In the genomic region with DNA sequence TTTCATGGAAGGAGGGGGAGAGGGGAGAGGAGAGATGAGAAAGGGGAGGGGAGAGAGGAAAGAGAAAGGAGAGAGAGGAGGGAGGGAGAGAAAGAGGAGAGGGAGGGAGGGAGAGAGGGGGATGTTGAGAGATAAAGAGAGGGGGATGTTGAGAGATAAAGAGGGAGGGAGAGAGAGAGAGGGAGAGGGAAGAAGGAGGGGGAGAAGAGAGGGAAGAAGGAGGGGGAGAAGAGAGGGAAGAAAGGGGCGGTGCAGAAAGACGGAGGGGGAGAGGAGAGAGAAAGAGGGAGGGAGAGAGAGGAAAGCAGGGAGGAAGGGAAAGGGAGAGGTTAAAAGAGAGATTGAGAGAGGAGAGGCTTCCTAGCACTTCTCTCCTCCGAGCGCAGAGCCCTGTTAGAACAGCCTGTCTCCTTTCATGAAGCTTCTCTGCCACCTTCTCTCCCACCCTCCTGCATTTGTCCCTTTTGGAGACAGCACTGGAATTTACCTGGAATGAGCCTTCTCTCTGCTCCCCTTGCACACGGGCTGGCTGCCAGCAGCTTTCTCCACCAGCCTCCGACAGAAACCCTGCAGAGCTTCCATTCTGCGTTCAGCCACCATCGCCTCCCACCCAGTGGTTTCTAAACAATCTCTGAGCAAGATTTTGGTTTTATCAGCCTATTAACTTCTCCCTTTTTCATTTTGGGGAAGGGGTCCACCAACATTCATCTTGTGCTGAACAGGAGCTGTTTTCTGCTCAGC, we compare ENCODE assay signal across 15 cellular contexts.
DNase-seq lines count a peak whose midpoint lies in the region; ATAC-seq and TF ChIP-seq lines count a peak whose summit lies in the region.
"Had no signal": no experiment of that assay in that cellular context is flagged by ENCODE, and none has a peak within 500 bp of the region (broad histone marks: within the 10 kb centered on the region; RNA-seq: fewer than 3 reads in every experiment).

No MANE protein-coding gene starts in this region.

- H3K4me1 Mint-ChIP-seq in T-helper 1 cell treated with Interleukin-12 subunit alpha and Interleukin-12 subunit beta and Interleukin-4 antibody, amounts not matched to agents 30 μg/mL and 1 μg/mL, for 36 hours (ENCODE audit: low read depth) = peaks cover 57% of the 10 kb centered on the region
- peaks cover 53% of the 10 kb centered on the region for H3K4me1 Mint-ChIP-seq in activated naive CD8-positive, alpha-beta T cell treated with anti-CD3 and anti-CD28 coated beads, Interleukin-2, amount 10 ng/mL, durations not matched to agents 7 days and 5 days
- H3K4me1 Mint-ChIP-seq in natural killer cell treated with Interleukin-12 subunit alpha and Interleukin-12 subunit beta and Interleukin-15 and Interleukin-18, amount 100 ng/mL, for 72 hours (ENCODE audit: low read depth in 2 of 2) = peaks cover 72 to 75% of the 10 kb centered on the region in 2 donors

- peak; percentile 57 for ATAC-seq in activated naive CD8-positive, alpha-beta T cell treated with anti-CD3 and anti-CD28 coated beads, Interleukin-2, amount 10 ng/mL, durations not matched to agents 7 days and 5 days (ENCODE audit: low read depth)
- ATAC-seq in natural killer cell treated with Interleukin-12 subunit alpha and Interleukin-12 subunit beta and Interleukin-15 and Interleukin-18, amount 100 ng/mL, for 72 hours = peak in 1 of 2 donors; percentile 48
- no peak for ATAC-seq in HG03025 (IDR thresholded peaks at IDR 0.05; ENCODE audit: low FRiP score, unreplicated experiment)

- no peaks in the 10 kb centered on the region for H4K20me1 ChIP-seq in Loucy (ENCODE audit: insufficient read depth, low read length, poor library complexity, severe bottlenecking)

- H3K9ac ChIP-seq in Loucy (ENCODE audit: low read depth, low read length, poor library complexity, severe bottlenecking) = peak overlapping the region; percentile 61
- H3K9ac ChIP-seq: parathyroid adenoma had no signal

- no peaks in the 10 kb centered on the region for H3K36me3 ChIP-seq in Loucy (ENCODE audit: insufficient read depth, low read length)
- H3K36me3 ChIP-seq: transverse colon had no signal

- H3K27me3 ChIP-seq in Loucy (ENCODE audit: insufficient read depth, low read length, poor library complexity, severe bottlenecking) = no peaks in the 10 kb centered on the region
- H3K27me3 ChIP-seq: transverse colon had no signal

- H3F3A ChIP-seq in Loucy (ENCODE audit: low read depth) = no peaks in the 10 kb centered on the region

- H2AFZ ChIP-seq in Loucy (ENCODE audit: low read length) = peak overlapping the region; percentile 50
- H2AFZ ChIP-seq: parathyroid adenoma had no signal

- POLR2A ChIA-PET in activated naive CD8-positive, alpha-beta T cell treated with anti-CD3 and anti-CD28 coated beads, Interleukin-2, amount 10 ng/mL, durations not matched to agents 7 days and 5 days (lab: Charles Lee) = interaction anchor here (0.7 to 1.8 kb wide), 6 partner anchors 11 to 51 kb away, joined by 3 to 11 read pairs (median 4); no protein-coding TSS in a partner anchor

- H3K27ac Mint-ChIP-seq in T-helper 1 cell treated with Interleukin-12 subunit alpha and Interleukin-12 subunit beta and Interleukin-4 antibody, amounts not matched to agents 30 μg/mL and 1 μg/mL, for 36 hours = peak overlapping the region; percentile 86
- H3K27ac Mint-ChIP-seq in activated naive CD8-positive, alpha-beta T cell treated with anti-CD3 and anti-CD28 coated beads, Interleukin-2, amount 10 ng/mL, durations not matched to agents 7 days and 5 days = peak overlapping the region; percentile 93
- peak overlapping the region; percentile 24 to 79 for H3K27ac Mint-ChIP-seq in natural killer cell treated with Interleukin-12 subunit alpha and Interleukin-12 subunit beta and Interleukin-15 and Interleukin-18, amount 100 ng/mL, for 72 hours

- H3K9me2 ChIP-seq in Loucy (replicated peaks; ENCODE audit: low read depth, low read length) = no peaks in the 10 kb centered on the region

- peak overlapping the region; percentile 86 for H3K4me3 Mint-ChIP-seq in T-helper 1 cell treated with Interleukin-12 subunit alpha and Interleukin-12 subunit beta and Interleukin-4 antibody, amounts not matched to agents 30 μg/mL and 1 μg/mL, for 36 hours
- peak overlapping the region; percentile 87 for H3K4me3 Mint-ChIP-seq in activated naive CD8-positive, alpha-beta T cell treated with anti-CD3 and anti-CD28 coated beads, Interleukin-2, amount 10 ng/mL, durations not matched to agents 7 days and 5 days
- H3K4me3 Mint-ChIP-seq in natural killer cell treated with Interleukin-12 subunit alpha and Interleukin-12 subunit beta and Interleukin-15 and Interleukin-18, amount 100 ng/mL, for 72 hours = peak overlapping the region; percentile 51

- peak overlapping the region; percentile 63 for H3K4me3 ChIP-seq in Loucy (ENCODE audit: low read length, poor library complexity, severe bottlenecking)
- H3K4me3 ChIP-seq: transverse colon had no signal

- no peaks in the 10 kb centered on the region for H3K9me3 ChIP-seq in Loucy (ENCODE audit: insufficient read depth, low read depth, low read length)

- H3K79me2 ChIP-seq in Loucy (ENCODE audit: insufficient read depth, low read length) = no peaks in the 10 kb centered on the region
- H3K79me2 ChIP-seq: parathyroid adenoma had no signal

- H3K4me1 ChIP-seq in Loucy (ENCODE audit: insufficient read depth, low read length, poor library complexity, severe bottlenecking) = peaks cover 56% of the 10 kb centered on the region
- H3K4me1 ChIP-seq: parathyroid adenoma, transverse colon had no signal

- peak overlapping the region; percentile 61 for H3K4me2 ChIP-seq in Loucy (ENCODE audit: low read depth, low read length, poor library complexity, severe bottlenecking)

- DNase-seq in T-helper 1 cell = no peak
- no peak for DNase-seq in activated naive CD8-positive, alpha-beta T cell treated with anti-CD3 and anti-CD28 coated beads, Interleukin-2, amount 10 ng/mL, durations not matched to agents 7 days and 5 days
- peak; percentile 73 for DNase-seq in natural killer cell treated with Interleukin-12 subunit alpha and Interleukin-12 subunit beta and Interleukin-15 and Interleukin-18, amount 100 ng/mL, for 72 hours (ENCODE audit: low spot score)
- no peak for DNase-seq in GM19238 (ENCODE audit: insufficient read length, low spot score)
- DNase-seq in pons (ENCODE audit: low spot score) = no peak
- DNase-seq: caudate nucleus, DMS79, hippocampal formation, NCI-H1105 treated with DMSO at 0.1 percent for 48 hours, NCI-H82, transverse colon had no signal

- TF ChIP-seq CTCF in Loucy (conservative IDR thresholded peaks at IDR 0.05; ENCODE audit: low read length) = no peak

- peaks cover 49% of the 10 kb centered on the region for H3K9me3 Mint-ChIP-seq in T-helper 1 cell treated with Interleukin-12 subunit alpha and Interleukin-12 subunit beta and Interleukin-4 antibody, amounts not matched to agents 30 μg/mL and 1 μg/mL, for 36 hours
- H3K9me3 Mint-ChIP-seq in activated naive CD8-positive, alpha-beta T cell treated with anti-CD3 and anti-CD28 coated beads, Interleukin-2, amount 10 ng/mL, durations not matched to agents 7 days and 5 days = peaks cover 13% of the 10 kb centered on the region
- peaks cover 19% of the 10 kb centered on the region for H3K9me3 Mint-ChIP-seq in natural killer cell treated with Interleukin-12 subunit alpha and Interleukin-12 subunit beta and Interleukin-15 and Interleukin-18, amount 100 ng/mL, for 72 hours

- H3K27me3 Mint-ChIP-seq in T-helper 1 cell treated with Interleukin-12 subunit alpha and Interleukin-12 subunit beta and Interleukin-4 antibody, amounts not matched to agents 30 μg/mL and 1 μg/mL, for 36 hours (ENCODE audit: low read depth) = peaks cover 1% of the 10 kb centered on the region
- no peaks in the 10 kb centered on the region for H3K27me3 Mint-ChIP-seq in activated naive CD8-positive, alpha-beta T cell treated with anti-CD3 and anti-CD28 coated beads, Interleukin-2, amount 10 ng/mL, durations not matched to agents 7 days and 5 days
- no peaks in the 10 kb centered on the region for H3K27me3 Mint-ChIP-seq in natural killer cell treated with Interleukin-12 subunit alpha and Interleukin-12 subunit beta and Interleukin-15 and Interleukin-18, amount 100 ng/mL, for 72 hours

- peaks cover 47% of the 10 kb centered on the region for H3K36me3 Mint-ChIP-seq in T-helper 1 cell treated with Interleukin-12 subunit alpha and Interleukin-12 subunit beta and Interleukin-4 antibody, amounts not matched to agents 30 μg/mL and 1 μg/mL, for 36 hours (ENCODE audit: low read depth)
- H3K36me3 Mint-ChIP-seq in activated naive CD8-positive, alpha-beta T cell treated with anti-CD3 and anti-CD28 coated beads, Interleukin-2, amount 10 ng/mL, durations not matched to agents 7 days and 5 days = peaks cover 43% of the 10 kb centered on the region
- peaks cover 35% of the 10 kb centered on the region for H3K36me3 Mint-ChIP-seq in natural killer cell treated with Interleukin-12 subunit alpha and Interleukin-12 subunit beta and Interleukin-15 and Interleukin-18, amount 100 ng/mL, for 72 hours
